11 cellular contexts compared by ENCODE assay signal in genomic region chr21:30718239-30718909, GRCh38. TPM values are rescaled to one million over a fixed set of nuclear protein-coding genes. Genes with fewer than 3 reads are reported as not detected.
DNase-seq lines count a peak whose midpoint lies in the region; ATAC-seq and TF ChIP-seq lines count a peak whose summit lies in the region.
"Had no signal": no experiment of that assay in that cellular context is flagged by ENCODE, and none has a peak within 500 bp of the region (broad histone marks: within the 10 kb centered on the region; RNA-seq: fewer than 3 reads in every experiment).

KRTAP21-3 (minus strand) TSS chr21:30718777; CDS start chr21:30718759, 18 bp downstream.

- H3K36me3 Mint-ChIP-seq in activated CD4-positive, alpha-beta memory T cell treated with anti-CD3 and anti-CD28 coated beads, Interleukin-2, amount 10 ng/mL, durations not matched to agents 7 days and 5 days (ENCODE audit: low read depth): no peaks in the 10 kb centered on the region

- TF ChIP-seq CTCF in right lobe of liver (IDR thresholded peaks at IDR 0.05): no peak

- no peak within 1 kb of the TSS for H3K4me3 ChIP-seq in right lobe of liver

- peaks cover 24% of the 10 kb centered on the region for H3K4me1 Mint-ChIP-seq in activated CD4-positive, alpha-beta memory T cell treated with anti-CD3 and anti-CD28 coated beads, Interleukin-2, amount 10 ng/mL, durations not matched to agents 7 days and 5 days

- DNase-seq in activated CD4-positive, alpha-beta memory T cell treated with anti-CD3 and anti-CD28 coated beads, Interleukin-2, amount 10 ng/mL, durations not matched to agents 7 days and 5 days: no peak
- DNase-seq in iris pigment epithelial cell (ENCODE audit: low read depth) (peak; percentile 31), midbrain (lab: John Stamatoyannopoulos, UW) (no peak), right lobe of liver (no peak), NAMALWA (ENCODE audit: low spot score) (no peak)
- DNase-seq: Calu3 had no signal

- peaks cover 2% of the 10 kb centered on the region for H3K27me3 Mint-ChIP-seq in activated CD4-positive, alpha-beta memory T cell treated with anti-CD3 and anti-CD28 coated beads, Interleukin-2, amount 10 ng/mL, durations not matched to agents 7 days and 5 days

- H3K9me3 ChIP-seq in right lobe of liver: no peaks in the 10 kb centered on the region

- ATAC-seq in GM19351 (IDR thresholded peaks at IDR 0.05; ENCODE audit: unreplicated experiment) (peak; percentile 88), HG03439 (IDR thresholded peaks at IDR 0.05; ENCODE audit: unreplicated experiment) (peak; percentile 81), right lobe of liver (no peak)
- ATAC-seq: Panc1 had no signal

- CTCF ChIA-PET in activated CD4-positive, alpha-beta memory T cell treated with anti-CD3 and anti-CD28 coated beads, Interleukin-2, amount 10 ng/mL, durations not matched to agents 7 days and 5 days (lab: Charles Lee): interaction anchor here (0.6 kb wide), 1 partner anchor 140 kb away, joined by 3 read pairs; no protein-coding TSS in a partner anchor

- TF ChIP-seq POLR2A in right lobe of liver (IDR thresholded peaks at IDR 0.05): no peak

- peaks cover 2% of the 10 kb centered on the region for H3K9me3 Mint-ChIP-seq in activated CD4-positive, alpha-beta memory T cell treated with anti-CD3 and anti-CD28 coated beads, Interleukin-2, amount 10 ng/mL, durations not matched to agents 7 days and 5 days

- 55% methylated on average over 3 of the region's 3 CpGs for WGBS in right lobe of liver (ENCODE audit: insufficient coverage, low coverage, low lambda C conversion rate, missing lambda C conversion rate)

- H3K4me1 ChIP-seq in right lobe of liver: no peaks in the 10 kb centered on the region

- intact Hi-C loops in right lobe of liver (cut with DNase I): no loop called here

- H3K27ac ChIP-seq in right lobe of liver: no peak within 1 kb of the TSS

- H3K27ac Mint-ChIP-seq in activated CD4-positive, alpha-beta memory T cell treated with anti-CD3 and anti-CD28 coated beads, Interleukin-2, amount 10 ng/mL, durations not matched to agents 7 days and 5 days: peak within 1 kb of the TSS; percentile 44

- no peaks in the 10 kb centered on the region for H3K27me3 ChIP-seq in right lobe of liver

- no peak within 1 kb of the TSS for H3K4me3 Mint-ChIP-seq in activated CD4-positive, alpha-beta memory T cell treated with anti-CD3 and anti-CD28 coated beads, Interleukin-2, amount 10 ng/mL, durations not matched to agents 7 days and 5 days

- POLR2A ChIA-PET in activated CD4-positive, alpha-beta memory T cell treated with anti-CD3 and anti-CD28 coated beads, Interleukin-2, amount 10 ng/mL, durations not matched to agents 7 days and 5 days (lab: Charles Lee): no interaction called here

- no peaks in the 10 kb centered on the region for H3K36me3 ChIP-seq in right lobe of liver

RNA-seq across cellular contexts. Expression of gene KRTAP21-3, which starts in this region (rescaled TPM):
- not detected for total RNA-seq in activated CD4-positive, alpha-beta memory T cell treated with anti-CD3 and anti-CD28 coated beads, Interleukin-2, amount 10 ng/mL, durations not matched to agents 7 days and 5 days
- total RNA-seq in right lobe of liver: not detected
- total RNA-seq: Calu3, mononuclear cell, renal cortical epithelial cell had no signal

Comparison
In these comparisons a context has a peak if more than half of its experiments do, and no peak if none do; other contexts are left out.
1. ATAC-seq: peak in GM19351 (single experiment) and HG03439 (single experiment); none in right lobe of liver (0 of 4).